In the genomic region with DNA sequence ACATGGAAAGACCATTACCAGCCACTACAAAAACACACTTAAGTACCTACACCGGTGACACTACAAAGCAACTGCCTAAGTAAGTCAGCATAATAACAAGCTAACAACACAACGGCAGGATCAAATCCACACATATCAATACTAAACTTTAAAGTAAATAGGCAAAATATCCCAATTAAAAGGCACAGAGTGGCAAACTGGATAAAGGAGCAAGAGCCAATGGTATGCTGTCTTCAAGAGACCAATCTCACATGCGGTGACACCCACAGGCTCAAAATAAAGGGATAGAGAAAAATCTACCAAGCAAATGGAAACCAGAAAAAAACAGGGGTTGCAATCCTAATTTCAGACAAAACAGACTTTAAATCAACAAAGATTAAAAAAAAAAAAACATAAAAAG, we compare ENCODE assay signal across 2 cellular contexts.
A peak's percentile ranks its signal among the peaks of the same experiment; 100 is the strongest.
TF ChIP-seq lines count a peak whose summit lies in the region.

No MANE protein-coding gene starts in this region.

TF ChIP-seq in HEK293, 187 proteins besides CTCF, POLR2A, EP300 and RAD21:
- TF ChIP-seq, protein P1, sequence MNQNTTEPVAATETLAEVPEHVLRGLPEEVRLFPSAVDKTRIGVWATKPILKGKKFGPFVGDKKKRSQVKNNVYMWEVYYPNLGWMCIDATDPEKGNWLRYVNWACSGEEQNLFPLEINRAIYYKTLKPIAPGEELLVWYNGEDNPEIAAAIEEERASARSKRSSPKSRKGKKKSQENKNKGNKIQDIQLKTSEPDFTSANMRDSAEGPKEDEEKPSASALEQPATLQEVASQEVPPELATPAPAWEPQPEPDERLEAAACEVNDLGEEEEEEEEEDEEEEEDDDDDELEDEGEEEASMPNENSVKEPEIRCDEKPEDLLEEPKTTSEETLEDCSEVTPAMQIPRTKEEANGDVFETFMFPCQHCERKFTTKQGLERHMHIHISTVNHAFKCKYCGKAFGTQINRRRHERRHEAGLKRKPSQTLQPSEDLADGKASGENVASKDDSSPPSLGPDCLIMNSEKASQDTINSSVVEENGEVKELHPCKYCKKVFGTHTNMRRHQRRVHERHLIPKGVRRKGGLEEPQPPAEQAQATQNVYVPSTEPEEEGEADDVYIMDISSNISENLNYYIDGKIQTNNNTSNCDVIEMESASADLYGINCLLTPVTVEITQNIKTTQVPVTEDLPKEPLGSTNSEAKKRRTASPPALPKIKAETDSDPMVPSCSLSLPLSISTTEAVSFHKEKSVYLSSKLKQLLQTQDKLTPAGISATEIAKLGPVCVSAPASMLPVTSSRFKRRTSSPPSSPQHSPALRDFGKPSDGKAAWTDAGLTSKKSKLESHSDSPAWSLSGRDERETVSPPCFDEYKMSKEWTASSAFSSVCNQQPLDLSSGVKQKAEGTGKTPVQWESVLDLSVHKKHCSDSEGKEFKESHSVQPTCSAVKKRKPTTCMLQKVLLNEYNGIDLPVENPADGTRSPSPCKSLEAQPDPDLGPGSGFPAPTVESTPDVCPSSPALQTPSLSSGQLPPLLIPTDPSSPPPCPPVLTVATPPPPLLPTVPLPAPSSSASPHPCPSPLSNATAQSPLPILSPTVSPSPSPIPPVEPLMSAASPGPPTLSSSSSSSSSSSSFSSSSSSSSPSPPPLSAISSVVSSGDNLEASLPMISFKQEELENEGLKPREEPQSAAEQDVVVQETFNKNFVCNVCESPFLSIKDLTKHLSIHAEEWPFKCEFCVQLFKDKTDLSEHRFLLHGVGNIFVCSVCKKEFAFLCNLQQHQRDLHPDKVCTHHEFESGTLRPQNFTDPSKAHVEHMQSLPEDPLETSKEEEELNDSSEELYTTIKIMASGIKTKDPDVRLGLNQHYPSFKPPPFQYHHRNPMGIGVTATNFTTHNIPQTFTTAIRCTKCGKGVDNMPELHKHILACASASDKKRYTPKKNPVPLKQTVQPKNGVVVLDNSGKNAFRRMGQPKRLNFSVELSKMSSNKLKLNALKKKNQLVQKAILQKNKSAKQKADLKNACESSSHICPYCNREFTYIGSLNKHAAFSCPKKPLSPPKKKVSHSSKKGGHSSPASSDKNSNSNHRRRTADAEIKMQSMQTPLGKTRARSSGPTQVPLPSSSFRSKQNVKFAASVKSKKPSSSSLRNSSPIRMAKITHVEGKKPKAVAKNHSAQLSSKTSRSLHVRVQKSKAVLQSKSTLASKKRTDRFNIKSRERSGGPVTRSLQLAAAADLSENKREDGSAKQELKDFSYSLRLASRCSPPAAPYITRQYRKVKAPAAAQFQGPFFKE (tag by site-specific recombination; IDR thresholded peaks at IDR 0.05; ENCODE audit: borderline replicate concordance), result no peak
- peak; percentile 47; the same call in 1 of the 2 replicates for TF ChIP-seq TRIM28 (IDR thresholded peaks at IDR 0.05; ENCODE audit: borderline replicate concordance, low read length)
- TF ChIP-seq HOXD13 (CRISPR knock-in tag; IDR thresholded peaks at IDR 0.05; ENCODE audit: borderline replicate concordance), result no peak
- TF ChIP-seq SETDB1 (IDR thresholded peaks at IDR 0.05; ENCODE audit: insufficient read length, low read length), result peak; percentile 94
- no peak for TF ChIP-seq ZNF621 (tag by site-specific recombination; IDR thresholded peaks at IDR 0.05)
- TF ChIP-seq ZNF529 (tag by site-specific recombination; IDR thresholded peaks at IDR 0.05; ENCODE audit: insufficient replicate concordance), result peak; percentile 34
- TF ChIP-seq ZNF660 (tag by site-specific recombination; IDR thresholded peaks at IDR 0.05), result no peak

TF ChIP-seq in HepG2, 621 proteins besides CTCF, POLR2A, EP300 and RAD21 (continued from another document):
- TF ChIP-seq, protein P2, sequence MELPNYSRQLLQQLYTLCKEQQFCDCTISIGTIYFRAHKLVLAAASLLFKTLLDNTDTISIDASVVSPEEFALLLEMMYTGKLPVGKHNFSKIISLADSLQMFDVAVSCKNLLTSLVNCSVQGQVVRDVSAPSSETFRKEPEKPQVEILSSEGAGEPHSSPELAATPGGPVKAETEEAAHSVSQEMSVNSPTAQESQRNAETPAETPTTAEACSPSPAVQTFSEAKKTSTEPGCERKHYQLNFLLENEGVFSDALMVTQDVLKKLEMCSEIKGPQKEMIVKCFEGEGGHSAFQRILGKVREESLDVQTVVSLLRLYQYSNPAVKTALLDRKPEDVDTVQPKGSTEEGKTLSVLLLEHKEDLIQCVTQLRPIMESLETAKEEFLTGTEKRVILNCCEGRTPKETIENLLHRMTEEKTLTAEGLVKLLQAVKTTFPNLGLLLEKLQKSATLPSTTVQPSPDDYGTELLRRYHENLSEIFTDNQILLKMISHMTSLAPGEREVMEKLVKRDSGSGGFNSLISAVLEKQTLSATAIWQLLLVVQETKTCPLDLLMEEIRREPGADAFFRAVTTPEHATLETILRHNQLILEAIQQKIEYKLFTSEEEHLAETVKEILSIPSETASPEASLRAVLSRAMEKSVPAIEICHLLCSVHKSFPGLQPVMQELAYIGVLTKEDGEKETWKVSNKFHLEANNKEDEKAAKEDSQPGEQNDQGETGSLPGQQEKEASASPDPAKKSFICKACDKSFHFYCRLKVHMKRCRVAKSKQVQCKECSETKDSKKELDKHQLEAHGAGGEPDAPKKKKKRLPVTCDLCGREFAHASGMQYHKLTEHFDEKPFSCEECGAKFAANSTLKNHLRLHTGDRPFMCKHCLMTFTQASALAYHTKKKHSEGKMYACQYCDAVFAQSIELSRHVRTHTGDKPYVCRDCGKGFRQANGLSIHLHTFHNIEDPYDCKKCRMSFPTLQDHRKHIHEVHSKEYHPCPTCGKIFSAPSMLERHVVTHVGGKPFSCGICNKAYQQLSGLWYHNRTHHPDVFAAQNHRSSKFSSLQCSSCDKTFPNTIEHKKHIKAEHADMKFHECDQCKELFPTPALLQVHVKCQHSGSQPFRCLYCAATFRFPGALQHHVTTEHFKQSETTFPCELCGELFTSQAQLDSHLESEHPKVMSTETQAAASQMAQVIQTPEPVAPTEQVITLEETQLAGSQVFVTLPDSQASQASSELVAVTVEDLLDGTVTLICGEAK (IDR thresholded peaks at IDR 0.05), result no peak
- TF ChIP-seq, protein P2 (CRISPR knock-in tag; IDR thresholded peaks at IDR 0.05), result no peak
- no peak for TF ChIP-seq ZNF776 (CRISPR knock-in tag; IDR thresholded peaks at IDR 0.05)
- no peak for TF ChIP-seq BCL6 (CRISPR knock-in tag; IDR thresholded peaks at IDR 0.05)
- TF ChIP-seq, protein P3, sequence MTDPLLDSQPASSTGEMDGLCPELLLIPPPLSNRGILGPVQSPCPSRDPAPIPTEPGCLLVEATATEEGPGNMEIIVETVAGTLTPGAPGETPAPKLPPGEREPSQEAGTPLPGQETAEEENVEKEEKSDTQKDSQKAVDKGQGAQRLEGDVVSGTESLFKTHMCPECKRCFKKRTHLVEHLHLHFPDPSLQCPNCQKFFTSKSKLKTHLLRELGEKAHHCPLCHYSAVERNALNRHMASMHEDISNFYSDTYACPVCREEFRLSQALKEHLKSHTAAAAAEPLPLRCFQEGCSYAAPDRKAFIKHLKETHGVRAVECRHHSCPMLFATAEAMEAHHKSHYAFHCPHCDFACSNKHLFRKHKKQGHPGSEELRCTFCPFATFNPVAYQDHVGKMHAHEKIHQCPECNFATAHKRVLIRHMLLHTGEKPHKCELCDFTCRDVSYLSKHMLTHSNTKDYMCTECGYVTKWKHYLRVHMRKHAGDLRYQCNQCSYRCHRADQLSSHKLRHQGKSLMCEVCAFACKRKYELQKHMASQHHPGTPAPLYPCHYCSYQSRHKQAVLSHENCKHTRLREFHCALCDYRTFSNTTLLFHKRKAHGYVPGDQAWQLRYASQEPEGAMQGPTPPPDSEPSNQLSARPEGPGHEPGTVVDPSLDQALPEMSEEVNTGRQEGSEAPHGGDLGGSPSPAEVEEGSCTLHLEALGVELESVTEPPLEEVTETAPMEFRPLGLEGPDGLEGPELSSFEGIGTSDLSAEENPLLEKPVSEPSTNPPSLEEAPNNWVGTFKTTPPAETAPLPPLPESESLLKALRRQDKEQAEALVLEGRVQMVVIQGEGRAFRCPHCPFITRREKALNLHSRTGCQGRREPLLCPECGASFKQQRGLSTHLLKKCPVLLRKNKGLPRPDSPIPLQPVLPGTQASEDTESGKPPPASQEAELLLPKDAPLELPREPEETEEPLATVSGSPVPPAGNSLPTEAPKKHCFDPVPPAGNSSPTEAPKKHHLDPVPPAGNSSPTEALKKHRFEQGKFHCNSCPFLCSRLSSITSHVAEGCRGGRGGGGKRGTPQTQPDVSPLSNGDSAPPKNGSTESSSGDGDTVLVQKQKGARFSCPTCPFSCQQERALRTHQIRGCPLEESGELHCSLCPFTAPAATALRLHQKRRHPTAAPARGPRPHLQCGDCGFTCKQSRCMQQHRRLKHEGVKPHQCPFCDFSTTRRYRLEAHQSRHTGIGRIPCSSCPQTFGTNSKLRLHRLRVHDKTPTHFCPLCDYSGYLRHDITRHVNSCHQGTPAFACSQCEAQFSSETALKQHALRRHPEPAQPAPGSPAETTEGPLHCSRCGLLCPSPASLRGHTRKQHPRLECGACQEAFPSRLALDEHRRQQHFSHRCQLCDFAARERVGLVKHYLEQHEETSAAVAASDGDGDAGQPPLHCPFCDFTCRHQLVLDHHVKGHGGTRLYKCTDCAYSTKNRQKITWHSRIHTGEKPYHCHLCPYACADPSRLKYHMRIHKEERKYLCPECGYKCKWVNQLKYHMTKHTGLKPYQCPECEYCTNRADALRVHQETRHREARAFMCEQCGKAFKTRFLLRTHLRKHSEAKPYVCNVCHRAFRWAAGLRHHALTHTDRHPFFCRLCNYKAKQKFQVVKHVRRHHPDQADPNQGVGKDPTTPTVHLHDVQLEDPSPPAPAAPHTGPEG (CRISPR knock-in tag; IDR thresholded peaks at IDR 0.05), result no peak
- TF ChIP-seq, protein P4, sequence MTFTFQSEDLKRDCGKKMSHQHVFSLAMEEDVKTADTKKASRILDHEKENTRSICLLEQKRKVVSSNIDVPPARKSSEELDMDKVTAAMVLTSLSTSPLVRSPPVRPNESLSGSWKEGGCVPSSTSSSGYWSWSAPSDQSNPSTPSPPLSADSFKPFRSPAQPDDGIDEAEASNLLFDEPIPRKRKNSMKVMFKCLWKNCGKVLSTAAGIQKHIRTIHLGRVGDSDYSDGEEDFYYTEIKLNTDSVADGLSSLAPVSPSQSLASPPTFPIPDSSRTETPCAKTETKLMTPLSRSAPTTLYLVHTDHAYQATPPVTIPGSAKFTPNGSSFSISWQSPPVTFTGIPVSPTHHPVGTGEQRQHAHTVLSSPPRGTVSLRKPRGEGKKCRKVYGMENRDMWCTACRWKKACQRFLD (CRISPR knock-in tag; IDR thresholded peaks at IDR 0.05; ENCODE audit: borderline replicate concordance), result no peak
- TF ChIP-seq MZF1 (CRISPR knock-in tag; IDR thresholded peaks at IDR 0.05; ENCODE audit: borderline replicate concordance), result no peak
- TF ChIP-seq NFIC (IDR thresholded peaks at IDR 0.05; ENCODE audit: low read length), result no peak
- TF ChIP-seq ZNF530 (CRISPR knock-in tag; IDR thresholded peaks at IDR 0.05; ENCODE audit: low read depth), result no peak
- TF ChIP-seq TCF7 (IDR thresholded peaks at IDR 0.05; ENCODE audit: low read depth), result no peak
- no peak for TF ChIP-seq ZNF558 (CRISPR knock-in tag; IDR thresholded peaks at IDR 0.05; ENCODE audit: borderline replicate concordance)
